In genomic region chr17:30186761-30187160, GRCh38 we compare ENCODE assay signal across 30 cellular contexts. TPM values are rescaled to one million over a fixed set of nuclear protein-coding genes. Genes with fewer than 3 reads are reported as not detected.
"Had no signal": no experiment of that assay in that cellular context is flagged by ENCODE, and none has a peak within 500 bp of the region (broad histone marks: within the 10 kb centered on the region; RNA-seq: fewer than 3 reads in every experiment).

No MANE protein-coding gene starts in this region.

- H3K27ac ChIP-seq: ascending aorta, brain microvascular endothelial cell, coronary artery, dorsolateral prefrontal cortex, VCaP had no signal

- H3K9me3 Mint-ChIP-seq: activated CD4-positive, alpha-beta memory T cell treated with anti-CD3 and anti-CD28 coated beads, Interleukin-2, amount 10 ng/mL, durations not matched to agents 7 days and 5 days; activated CD4-positive, alpha-beta T cell treated with anti-CD3 and anti-CD28 coated beads, Interleukin-2, amount 10 ng/mL, durations not matched to agents 7 days and 5 days; activated naive CD4-positive, alpha-beta T cell treated with anti-CD3 and anti-CD28 coated beads, Interleukin-2, amount 10 ng/mL, durations not matched to agents 7 days and 5 days; activated naive CD4-positive, alpha-beta T cell treated with anti-CD3 and anti-CD28 coated beads, Interleukin-2, amount 50 U/mL, for 72 hours; activated naive CD8-positive, alpha-beta T cell treated with anti-CD3 and anti-CD28 coated beads, Interleukin-2, amount 10 ng/mL, durations not matched to agents 7 days and 5 days; activated T-cell treated with anti-CD3 and anti-CD28 coated beads, Interleukin-2, amount 50 U/mL, for 24 hours; activated T-cell treated with anti-CD3 and anti-CD28 coated beads, Interleukin-2, amount 50 U/mL, for 72 hours; central memory CD8-positive, alpha-beta T cell; dendritic cell treated with granulocyte-macrophage colony-stimulating factor and Interleukin-4, amounts not matched to agents 40 ng/mL and 50 ng/mL, for 4 days; endodermal cell; WTC11 had no signal

- DNase-seq: activated CD4-positive, alpha-beta memory T cell treated with anti-CD3 and anti-CD28 coated beads, Interleukin-2, amount 10 ng/mL, durations not matched to agents 7 days and 5 days; activated CD4-positive, alpha-beta T cell treated with anti-CD3 and anti-CD28 coated beads for 1 hour; activated CD4-positive, alpha-beta T cell treated with anti-CD3 and anti-CD28 coated beads for 4 hours; activated CD4-positive, alpha-beta T cell treated with anti-CD3 and anti-CD28 coated beads, Interleukin-2, amount 10 ng/mL, durations not matched to agents 7 days and 5 days; activated CD4-positive, alpha-beta T cell treated with anti-CD3 and anti-CD28 coated beads, Interleukin-2, amount 50 U/mL, for 4 hours; activated CD8-positive, alpha-beta memory T cell treated with anti-CD3 and anti-CD28 coated beads, Interleukin-2, amount 50 U/mL, for 48 hours; activated gamma-delta T cell; activated naive CD4-positive, alpha-beta T cell; activated naive CD4-positive, alpha-beta T cell treated with anti-CD3 and anti-CD28 coated beads, Interleukin-2, amount 10 ng/mL, durations not matched to agents 7 days and 5 days; activated naive CD8-positive, alpha-beta T cell treated with anti-CD3 and anti-CD28 coated beads, Interleukin-2, amount 10 ng/mL, durations not matched to agents 7 days and 5 days; activated T-cell treated with anti-CD3 and anti-CD28 coated beads for 4 hours; activated T-cell treated with anti-CD3 and anti-CD28 coated beads, Interleukin-2, amount 50 U/mL, for 24 hours; activated T-cell treated with anti-CD3 and anti-CD28 coated beads, Interleukin-2, amount 50 U/mL, for 72 hours; brain microvascular endothelial cell; dorsolateral prefrontal cortex; effector memory CD4-positive, alpha-beta T cell; endodermal cell; foreskin fibroblast; T-helper 2 cell had no signal

- H3K9me3 ChIP-seq: ascending aorta had no signal

- H3K4me3 Mint-ChIP-seq: activated CD4-positive, alpha-beta memory T cell treated with anti-CD3 and anti-CD28 coated beads, Interleukin-2, amount 10 ng/mL, durations not matched to agents 7 days and 5 days; activated CD4-positive, alpha-beta T cell treated with anti-CD3 and anti-CD28 coated beads, Interleukin-2, amount 10 ng/mL, durations not matched to agents 7 days and 5 days; activated naive CD4-positive, alpha-beta T cell treated with anti-CD3 and anti-CD28 coated beads, Interleukin-2, amount 10 ng/mL, durations not matched to agents 7 days and 5 days; activated naive CD8-positive, alpha-beta T cell treated with anti-CD3 and anti-CD28 coated beads, Interleukin-2, amount 10 ng/mL, durations not matched to agents 7 days and 5 days; activated T-cell treated with anti-CD3 and anti-CD28 coated beads, Interleukin-2, amount 50 U/mL, for 24 hours; activated T-cell treated with anti-CD3 and anti-CD28 coated beads, Interleukin-2, amount 50 U/mL, for 72 hours; central memory CD8-positive, alpha-beta T cell; dendritic cell treated with granulocyte-macrophage colony-stimulating factor and Interleukin-4, amounts not matched to agents 40 ng/mL and 50 ng/mL, for 4 days; endodermal cell; WTC11 had no signal

- H3K27me3 ChIP-seq: ascending aorta, brain microvascular endothelial cell, dorsolateral prefrontal cortex had no signal

- ATAC-seq: activated naive CD4-positive, alpha-beta T cell treated with anti-CD3 and anti-CD28 coated beads, Interleukin-2, amount 50 U/mL, for 72 hours; activated T-cell treated with anti-CD3 and anti-CD28 coated beads, Interleukin-2, amount 50 U/mL, for 72 hours; esophagus mucosa; WTC11 had no signal

- H3K27me3 Mint-ChIP-seq: activated naive CD4-positive, alpha-beta T cell treated with anti-CD3 and anti-CD28 coated beads, Interleukin-2, amount 10 ng/mL, durations not matched to agents 7 days and 5 days; activated naive CD8-positive, alpha-beta T cell treated with anti-CD3 and anti-CD28 coated beads, Interleukin-2, amount 10 ng/mL, durations not matched to agents 7 days and 5 days; activated T-cell treated with anti-CD3 and anti-CD28 coated beads, Interleukin-2, amount 50 U/mL, for 24 hours; central memory CD8-positive, alpha-beta T cell had no signal

- H3K4me1 ChIP-seq: ascending aorta had no signal

- H3K27ac Mint-ChIP-seq: activated CD4-positive, alpha-beta memory T cell treated with anti-CD3 and anti-CD28 coated beads, Interleukin-2, amount 10 ng/mL, durations not matched to agents 7 days and 5 days; activated CD4-positive, alpha-beta T cell treated with anti-CD3 and anti-CD28 coated beads, Interleukin-2, amount 10 ng/mL, durations not matched to agents 7 days and 5 days; activated naive CD4-positive, alpha-beta T cell treated with anti-CD3 and anti-CD28 coated beads, Interleukin-2, amount 50 U/mL, for 72 hours; activated naive CD8-positive, alpha-beta T cell treated with anti-CD3 and anti-CD28 coated beads, Interleukin-2, amount 10 ng/mL, durations not matched to agents 7 days and 5 days; activated T-cell treated with anti-CD3 and anti-CD28 coated beads, Interleukin-2, amount 50 U/mL, for 24 hours; dendritic cell treated with granulocyte-macrophage colony-stimulating factor and Interleukin-4, amounts not matched to agents 40 ng/mL and 50 ng/mL, for 4 days; endodermal cell had no signal

- H3K4me1 Mint-ChIP-seq: activated CD4-positive, alpha-beta memory T cell treated with anti-CD3 and anti-CD28 coated beads, Interleukin-2, amount 10 ng/mL, durations not matched to agents 7 days and 5 days; activated CD4-positive, alpha-beta T cell treated with anti-CD3 and anti-CD28 coated beads, Interleukin-2, amount 10 ng/mL, durations not matched to agents 7 days and 5 days; activated naive CD4-positive, alpha-beta T cell treated with anti-CD3 and anti-CD28 coated beads, Interleukin-2, amount 10 ng/mL, durations not matched to agents 7 days and 5 days; central memory CD8-positive, alpha-beta T cell; endodermal cell; WTC11 had no signal

- H3K4me3 ChIP-seq: ascending aorta, coronary artery, dorsolateral prefrontal cortex had no signal

RNA-seq across cellular contexts. Expression of gene SLC6A4, which starts 48.7 kb away (rescaled TPM):
- total RNA-seq: activated naive CD4-positive, alpha-beta T cell treated with anti-CD3 and anti-CD28 coated beads, Interleukin-2, amount 50 U/mL, for 72 hours; activated naive CD8-positive, alpha-beta T cell treated with anti-CD3 and anti-CD28 coated beads, Interleukin-2, amount 10 ng/mL, durations not matched to agents 7 days and 5 days; bronchial epithelial cell; epithelial cell of proximal tubule; T-helper 1 cell treated with Interleukin-12 subunit alpha and Interleukin-12 subunit beta and Interleukin-4 antibody, amounts not matched to agents 30 ng/mL and 1 ng/mL, for 36 hours had no signal
